19 cellular contexts compared by ENCODE assay signal in genomic region chr2:129778608-129778877, GRCh38.
A peak's percentile ranks its signal among the peaks of the same experiment; 100 is the strongest.
DNase-seq lines count a peak whose midpoint lies in the region; ATAC-seq and TF ChIP-seq lines count a peak whose summit lies in the region.
"Had no signal": no experiment of that assay in that cellular context is flagged by ENCODE, and none has a peak within 500 bp of the region (broad histone marks: within the 10 kb centered on the region; RNA-seq: fewer than 3 reads in every experiment).

No MANE protein-coding gene starts in this region.

- H3K27ac ChIP-seq in H9 (ENCODE audit: insufficient read length, low read depth, low read length) (no peak overlapping the region), osteoblast (ENCODE audit: low read depth, low read length) (no peak overlapping the region)
- H3K27ac ChIP-seq: 22Rv1; A549; BLaER1 treated with 17β-estradiol and CSF1 and Interleukin-3, amounts not matched to agents 10 nM and 100 nM; C4-2B had no signal

- H3K4me1 Mint-ChIP-seq in H9 = peaks cover 15 to 18% of the 10 kb centered on the region in 2 experiments
- H3K4me1 Mint-ChIP-seq: B cell had no signal

- ATAC-seq in HG03135 (IDR thresholded peaks at IDR 0.05; ENCODE audit: unreplicated experiment) = no peak
- ATAC-seq: A549; CD8-positive, alpha-beta T cell had no signal

- no peak overlapping the region for H3K4me3 Mint-ChIP-seq in H9
- H3K4me3 Mint-ChIP-seq: B cell; CD4-positive, alpha-beta T cell; CD8-positive, alpha-beta T cell had no signal

- no peaks in the 10 kb centered on the region for H3K27me3 ChIP-seq in H9 (ENCODE audit: insufficient read depth, low read length)
- no peaks in the 10 kb centered on the region for H3K27me3 ChIP-seq in osteoblast (ENCODE audit: insufficient read depth, low read length)
- H3K27me3 ChIP-seq: BLaER1 treated with 17β-estradiol and CSF1 and Interleukin-3, amounts not matched to agents 10 nM and 100 nM had no signal

- H3K4me2 ChIP-seq in H9 (ENCODE audit: insufficient read depth, insufficient read length, low read length) (no peak overlapping the region), osteoblast (ENCODE audit: insufficient read depth, low read length) (no peak overlapping the region)
- H3K4me2 ChIP-seq: A549; BLaER1 treated with 17β-estradiol and CSF1 and Interleukin-3, amounts not matched to agents 10 nM and 100 nM had no signal

- no CpG with 5 or more reads among the region's 7 CpGs for WGBS in H9 (ENCODE audit: extremely low coverage, insufficient read length, low lambda C conversion rate)

- no peak overlapping the region for H4K91ac ChIP-seq in H9 (ENCODE audit: insufficient read length, low read depth, low read length)

- H3K23ac ChIP-seq in H9 (ENCODE audit: insufficient read length, low read depth, low read length) = no peak overlapping the region

- no peaks in the 10 kb centered on the region for H3K79me1 ChIP-seq in H9 (ENCODE audit: insufficient read depth, low read depth, low read length, poor library complexity, severe bottlenecking)

- no peak overlapping the region for H3K18ac ChIP-seq in H9 (ENCODE audit: insufficient read length, low read depth, low read length)

- H3K36me3 Mint-ChIP-seq in H9 (ENCODE audit: insufficient read depth in 1 of 3, low read depth in 3 of 3) = no peaks in the 10 kb centered on the region
- H3K36me3 Mint-ChIP-seq: CD8-positive, alpha-beta T cell had no signal

- H4K5ac ChIP-seq in H9 (ENCODE audit: insufficient read length, low read depth, low read length) = no peak overlapping the region

- H2BK5ac ChIP-seq in H9 (ENCODE audit: insufficient read length, low read length) = no peak overlapping the region

- H3K9me3 Mint-ChIP-seq in H9 = no peaks in the 10 kb centered on the region
- H3K9me3 Mint-ChIP-seq: CD4-positive, alpha-beta T cell had no signal

- no peak overlapping the region for H3K14ac ChIP-seq in H9 (ENCODE audit: insufficient read depth, low read length)

- no peak overlapping the region for H3K4me3 ChIP-seq in osteoblast (ENCODE audit: insufficient read depth, low read length)
- H3K4me3 ChIP-seq: A549; BLaER1 treated with 17β-estradiol and CSF1 and Interleukin-3, amounts not matched to agents 10 nM and 100 nM had no signal

- DNase-seq in NCI-H2227 (lab: John Stamatoyannopoulos, UW; ENCODE audit: unreplicated experiment) (peak; percentile 31), NCI-H2227 treated with DMSO at 0.1 percent for 48 hours (lab: John Stamatoyannopoulos, UW) (no peak), H9 (peak; percentile 11), mesenteric fat pad (ENCODE audit: low spot score) (peak; percentile 37), osteoblast (ENCODE audit: insufficient read length, low spot score, missing footprints) (peak; percentile 50), cortex of kidney (lab: John Stamatoyannopoulos, UW) (no peak)
- DNase-seq: AML-193; Caco-2; Calu3; CD4-positive, alpha-beta T cell; DMS79 treated with DMSO at 0.1 percent for 48 hours; GF-D8 had no signal

- H3K4me1 ChIP-seq in H9 (ENCODE audit: insufficient read depth, low read length) = no peaks in the 10 kb centered on the region
- H3K4me1 ChIP-seq in osteoblast (ENCODE audit: insufficient read depth, low read length) = no peaks in the 10 kb centered on the region
- H3K4me1 ChIP-seq: A549, Caco-2 had no signal

- H3K79me2 ChIP-seq in H9 (ENCODE audit: insufficient read depth, low read length) = no peaks in the 10 kb centered on the region
- H3K79me2 ChIP-seq in osteoblast (ENCODE audit: insufficient read depth, low read length) = no peaks in the 10 kb centered on the region

- no peaks in the 10 kb centered on the region for H3K36me3 ChIP-seq in osteoblast (ENCODE audit: insufficient read depth, low read length)
- H3K36me3 ChIP-seq: BLaER1 treated with 17β-estradiol and CSF1 and Interleukin-3, amounts not matched to agents 10 nM and 100 nM had no signal

- no peak overlapping the region for H3K27ac Mint-ChIP-seq in H9
- H3K27ac Mint-ChIP-seq: B cell; CD4-positive, alpha-beta T cell; CD8-positive, alpha-beta T cell had no signal

- H2AFZ ChIP-seq in H9 (ENCODE audit: low read length) = no peak overlapping the region
- H2AFZ ChIP-seq in osteoblast (ENCODE audit: low read length) = no peak overlapping the region

- H3K4ac ChIP-seq in H9 (ENCODE audit: low read depth, low read length) = no peak overlapping the region

- H4K20me1 ChIP-seq in H9 (ENCODE audit: control insufficient read depth, insufficient read depth, insufficient read length) = no peaks in the 10 kb centered on the region
- H4K20me1 ChIP-seq in osteoblast (ENCODE audit: insufficient read depth, low read length) = no peaks in the 10 kb centered on the region
- H4K20me1 ChIP-seq: BLaER1 treated with 17β-estradiol and CSF1 and Interleukin-3, amounts not matched to agents 10 nM and 100 nM had no signal

- H3K9me3 ChIP-seq in H9 (ENCODE audit: control insufficient read depth, low read depth, low read length) (no peaks in the 10 kb centered on the region), osteoblast (ENCODE audit: low read depth, low read length) (no peaks in the 10 kb centered on the region)
- H3K9me3 ChIP-seq: A549; BLaER1 treated with 17β-estradiol and CSF1 and Interleukin-3, amounts not matched to agents 10 nM and 100 nM; Caco-2 had no signal

- no peak overlapping the region for H2BK15ac ChIP-seq in H9 (ENCODE audit: low read depth, low read length)

- H2AK5ac ChIP-seq in H9 (ENCODE audit: insufficient read length, low read length) = no peak overlapping the region

- no peak for TF ChIP-seq CTCF in H9 (conservative IDR thresholded peaks at IDR 0.05)
- no peak for TF ChIP-seq CTCF in osteoblast (IDR thresholded peaks at IDR 0.05; ENCODE audit: extremely low read depth, low read depth, low read length)

- no peaks in the 10 kb centered on the region for H3K23me2 ChIP-seq in H9 (ENCODE audit: insufficient read length, low read depth, low read length, poor library complexity, severe bottlenecking)

- no peak overlapping the region for H2BK120ac ChIP-seq in H9 (ENCODE audit: low read depth, low read length, poor library complexity, severe bottlenecking)

- no peak overlapping the region for H3K9ac ChIP-seq in H9 (ENCODE audit: extremely low read depth, insufficient read length, low read length)
- H3K9ac ChIP-seq: BLaER1 treated with 17β-estradiol and CSF1 and Interleukin-3, amounts not matched to agents 10 nM and 100 nM had no signal

- H2BK20ac ChIP-seq in H9 (ENCODE audit: low read depth, low read length, poor library complexity, severe bottlenecking) = no peak overlapping the region

- no peak overlapping the region for H4K8ac ChIP-seq in H9 (replicated peaks; ENCODE audit: insufficient read length, low read depth, low read length)

- H3K56ac ChIP-seq in H9 (ENCODE audit: insufficient read length, low read depth, low read length) = no peak overlapping the region

- no peaks in the 10 kb centered on the region; the same call in 1 of the 2 replicates for H3K27me3 Mint-ChIP-seq in H9 (ENCODE audit: low read depth)

- no peak overlapping the region for H3T11ph ChIP-seq in H9 (ENCODE audit: low read length)

- no peak overlapping the region for H2BK12ac ChIP-seq in H9 (ENCODE audit: insufficient read length, low read depth, low read length)

Comparison
In these comparisons a context has a peak if more than half of its experiments do, and no peak if none do; other contexts are left out.
1. DNase-seq: peak in NCI-H2227 (single experiment), H9 (single experiment), mesenteric fat pad (single experiment) and osteoblast (single experiment); none in NCI-H2227 treated with DMSO at 0.1 percent for 48 hours (single experiment) and cortex of kidney (single experiment).